Comparison of ENCODE assay signal across 8 cellular contexts in genomic region chr2:119476301-119477117, GRCh38. TPM values are rescaled to one million over a fixed set of nuclear protein-coding genes. Genes with fewer than 3 reads are reported as not detected.
A peak's percentile ranks its signal among the peaks of the same experiment; 100 is the strongest.
DNase-seq lines count a peak whose midpoint lies in the region; ATAC-seq and TF ChIP-seq lines count a peak whose summit lies in the region.

No MANE protein-coding gene starts in this region.

- DNase-seq in activated CD4-positive, alpha-beta T cell treated with anti-CD3 and anti-CD28 coated beads for 48 hours, result peak; percentile 56
- DNase-seq in activated CD4-positive, alpha-beta T cell treated with anti-CD3 and anti-CD28 coated beads for 4 hours, result no peak
- peak; percentile 54 for DNase-seq in M059J (ENCODE audit: low read depth)
- peak; percentile 61 for DNase-seq in SW480 (ENCODE audit: low spot score)
- DNase-seq in lung (ENCODE audit: low spot score), result peak; percentile 54
- peak; percentile 63 for DNase-seq in stomach

- peak overlapping the region; percentile 50 for H3K9ac ChIP-seq in endocrine pancreas (ENCODE audit: control insufficient read depth, insufficient read depth, low read length)

- H3K4me3 ChIP-seq in endocrine pancreas (ENCODE audit: control insufficient read depth, insufficient read depth, low read length), result peak overlapping the region; percentile 41
- no peak overlapping the region for H3K4me3 ChIP-seq in lung
- H3K4me3 ChIP-seq in stomach, result no peak overlapping the region

- 30 to 31% methylated on average over 20 of the region's 20 CpGs for WGBS in lung, 2 donors
- 21 to 40% (median 25%) methylated on average over 12 to 20 of the region's 20 CpGs for WGBS in stomach, 5 donors

- H3K9me3 ChIP-seq in endocrine pancreas (ENCODE audit: control insufficient read depth, low read length) (no peaks in the 10 kb centered on the region), lung (ENCODE audit: control insufficient read depth in 2 of 2, insufficient read depth in 1 of 2, low read length in 1 of 2) (peaks cover 0 to 1% of the 10 kb centered on the region in 2 donors), stomach (no peaks in the 10 kb centered on the region)

- no peak for TF ChIP-seq EP300 in stomach (IDR thresholded peaks at IDR 0.05)

- peak; percentile 77 for TF ChIP-seq CTCF in lung (IDR thresholded peaks at IDR 0.05; ENCODE audit: control extremely low read depth, extremely low read depth)
- TF ChIP-seq CTCF in stomach (IDR thresholded peaks at IDR 0.05), result peak in 5 of 7 experiments; percentile 94 to 98 (median 96)

- H3K27ac ChIP-seq in lung (ENCODE audit: low read depth in 1 of 2, low read length in 1 of 2) (no peak overlapping the region), stomach (no peak overlapping the region)

- intact Hi-C loops in stomach (cut with DNase I; ENCODE audit: low total_unique reads), result loop anchor here (5.0 kb wide), 1 partner anchor 69 kb away; no protein-coding TSS in a partner anchor

- peak; percentile 80 for ATAC-seq in GM21723 (IDR thresholded peaks at IDR 0.05; ENCODE audit: unreplicated experiment)
- peak; percentile 80 for ATAC-seq in lung (ENCODE audit: insufficient read depth, low FRiP score)

- H3K4me1 ChIP-seq in endocrine pancreas (ENCODE audit: control insufficient read depth, insufficient read depth, low read length) (no peaks in the 10 kb centered on the region), lung (ENCODE audit: control insufficient read depth in 2 of 2, insufficient read depth in 2 of 2, low read length in 2 of 2) (peaks cover 0 to 2% of the 10 kb centered on the region in 2 donors), stomach (peaks cover 10 to 23% (median 17%) of the 10 kb centered on the region in 4 donors)

- H3K27me3 ChIP-seq in endocrine pancreas (ENCODE audit: control insufficient read depth, insufficient read depth, low read length), result no peaks in the 10 kb centered on the region
- no peaks in the 10 kb centered on the region for H3K27me3 ChIP-seq in lung (ENCODE audit: control insufficient read depth, insufficient read depth)
- no peaks in the 10 kb centered on the region for H3K27me3 ChIP-seq in stomach

- no peak for TF ChIP-seq POLR2A in stomach (IDR thresholded peaks at IDR 0.05)

- no peaks in the 10 kb centered on the region for H3K36me3 ChIP-seq in endocrine pancreas (ENCODE audit: control insufficient read depth, insufficient read depth, low read length)
- H3K36me3 ChIP-seq in lung (ENCODE audit: control insufficient read depth in 2 of 2, insufficient read depth in 2 of 2, low read length in 2 of 2), result no peaks in the 10 kb centered on the region
- no peaks in the 10 kb centered on the region for H3K36me3 ChIP-seq in stomach

RNA-seq across cellular contexts. Expression of gene TMEM37, which starts 44.9 kb away (rescaled TPM):
- not detected in 2 replicates for total RNA-seq in M059J (2014; rRNA removed; shearing (Covaris generic))
- total RNA-seq in lung (10 to 100 TPM; 11.5 to 14.3 TPM), stomach (10 to 100 TPM in 3 of 5 donors, 1 to 10 TPM in 1, not detected in 1; 5.7 to 27.8 (median 18.9) TPM)
- polyA plus RNA-seq in lung (10 to 100 TPM in 1 of 2 donors, 1 to 10 TPM in 1; 9.9 to 12.7 TPM), stomach (10 to 100 TPM in 2 of 3 donors, 1 to 10 TPM in 1; 6.7 to 16.4 (median 12.7) TPM)

RNA-seq across cellular contexts. Expression of gene SCTR, which starts 47.8 kb away (rescaled TPM):
- not detected in 2 replicates for total RNA-seq in M059J (2014; rRNA removed; shearing (Covaris generic))
- total RNA-seq in lung (10 to 100 TPM; 22.3 to 42.7 TPM), stomach (1 to 10 TPM in 1 of 5 donors, under 1 TPM in 2, not detected in 2; 0.18 to 1.4 (median 0.89) TPM)
- polyA plus RNA-seq in lung (10 to 100 TPM in 1 of 2 donors, 1 to 10 TPM in 1; 4.6 to 33.8 TPM), stomach (1 to 10 TPM; 6.7 to 8.6 (median 7.0) TPM)

Comparison
In these comparisons a context has a peak if more than half of its experiments do, and no peak if none do; other contexts are left out.
1. DNase-seq: peak in activated CD4-positive, alpha-beta T cell treated with anti-CD3 and anti-CD28 coated beads for 48 hours (single experiment), M059J (single experiment), SW480 (single experiment), lung (single experiment) and stomach (single experiment); none in activated CD4-positive, alpha-beta T cell treated with anti-CD3 and anti-CD28 coated beads for 4 hours (0 of 2).
2. RNA of gene SCTR, which starts 47.8 kb away (total RNA-seq): 22.3 to 42.7 TPM in lung; 0.18 to 1.4 TPM in stomach and not detected in M059J; every median in the first group is over 4 times any median in the second.